In genomic region chr2:8346238-8346637, GRCh38 we compare ENCODE assay signal across 17 cellular contexts.
DNase-seq lines count a peak whose midpoint lies in the region; ATAC-seq and TF ChIP-seq lines count a peak whose summit lies in the region.
"Had no signal": no experiment of that assay in that cellular context is flagged by ENCODE, and none has a peak within 500 bp of the region (broad histone marks: within the 10 kb centered on the region; RNA-seq: fewer than 3 reads in every experiment).

No MANE protein-coding gene starts in this region.

- H3K27ac ChIP-seq in CD8-positive, alpha-beta T cell (ENCODE audit: low read depth, low read length): no peak overlapping the region
- H3K27ac ChIP-seq: A549, KMS-11, PC-9, SJCRH30 had no signal

- no peaks in the 10 kb centered on the region for H3K9me3 ChIP-seq in CD8-positive, alpha-beta T cell (ENCODE audit: low read length)
- H3K9me3 ChIP-seq: A549, SJCRH30 had no signal

- peaks cover 10% of the 10 kb centered on the region for H3K4me1 Mint-ChIP-seq in CD8-positive, alpha-beta T cell (ENCODE audit: low read depth)
- peaks cover 2% of the 10 kb centered on the region for H3K4me1 Mint-ChIP-seq in activated CD8-positive, alpha-beta T cell treated with anti-CD3 and anti-CD28 coated beads for 36 hours (ENCODE audit: low read depth)

- peak; percentile 44 for ATAC-seq in CD8-positive, alpha-beta T cell
- ATAC-seq in GM18520 (IDR thresholded peaks at IDR 0.05; ENCODE audit: unreplicated experiment): peak; percentile 93
- peak; percentile 39 for ATAC-seq in activated CD8-positive, alpha-beta T cell treated with anti-CD3 and anti-CD28 coated beads for 36 hours
- ATAC-seq: A549 had no signal

- H3K36me3 ChIP-seq in CD8-positive, alpha-beta T cell (ENCODE audit: insufficient read depth, low read length): no peaks in the 10 kb centered on the region
- H3K36me3 ChIP-seq: SJCRH30 had no signal

- H3K9me3 Mint-ChIP-seq in CD8-positive, alpha-beta T cell: no peaks in the 10 kb centered on the region
- H3K9me3 Mint-ChIP-seq in activated CD8-positive, alpha-beta T cell treated with anti-CD3 and anti-CD28 coated beads for 36 hours: no peaks in the 10 kb centered on the region
- H3K9me3 Mint-ChIP-seq: CD4-positive, alpha-beta T cell had no signal

- no peak overlapping the region for H3K4me3 ChIP-seq in CD8-positive, alpha-beta T cell (ENCODE audit: low read depth, low read length)
- H3K4me3 ChIP-seq: A549, PC-9, SJCRH30 had no signal

- no peaks in the 10 kb centered on the region for H3K27me3 Mint-ChIP-seq in CD8-positive, alpha-beta T cell (ENCODE audit: low read depth)
- no peaks in the 10 kb centered on the region for H3K27me3 Mint-ChIP-seq in activated CD8-positive, alpha-beta T cell treated with anti-CD3 and anti-CD28 coated beads for 36 hours
- H3K27me3 Mint-ChIP-seq: CD4-positive, alpha-beta T cell had no signal

- H3K27me3 ChIP-seq in CD8-positive, alpha-beta T cell (ENCODE audit: insufficient read depth, low read length): no peaks in the 10 kb centered on the region

- intact Hi-C loops in CD8-positive, alpha-beta T cell (cut with DNase I, micrococcal nuclease): no loop called here
- intact Hi-C loops in activated CD8-positive, alpha-beta T cell treated with anti-CD3 and anti-CD28 coated beads for 36 hours (cut with micrococcal nuclease): no loop called here

- no peaks in the 10 kb centered on the region for H3K36me3 Mint-ChIP-seq in CD8-positive, alpha-beta T cell
- no peaks in the 10 kb centered on the region for H3K36me3 Mint-ChIP-seq in activated CD8-positive, alpha-beta T cell treated with anti-CD3 and anti-CD28 coated beads for 36 hours (ENCODE audit: low read depth)

- no peak for DNase-seq in CD8-positive, alpha-beta T cell
- DNase-seq in activated CD8-positive, alpha-beta T cell treated with anti-CD3 and anti-CD28 coated beads for 36 hours: no peak
- peak; percentile 5 for DNase-seq in islet precursor cell
- DNase-seq in iPS-NIHi11 (ENCODE audit: low spot score): no peak
- no peak for DNase-seq in COLO668 (lab: John Stamatoyannopoulos, UW; ENCODE audit: unreplicated experiment)
- no peak for DNase-seq in NCI-H2171 (lab: John Stamatoyannopoulos, UW)
- DNase-seq: CD4-positive, alpha-beta T cell; DMS53; NCI-H1417; NCI-H187 treated with DMSO at 0.1 percent for 48 hours; NCI-H226; NCI-H524; PC-9; SJCRH30 had no signal

- peaks cover 11% of the 10 kb centered on the region for H3K4me1 ChIP-seq in CD8-positive, alpha-beta T cell (ENCODE audit: insufficient read depth, low read length)
- H3K4me1 ChIP-seq: A549, SJCRH30 had no signal

- no peak overlapping the region for H3K4me3 Mint-ChIP-seq in CD8-positive, alpha-beta T cell
- no peak overlapping the region for H3K4me3 Mint-ChIP-seq in activated CD8-positive, alpha-beta T cell treated with anti-CD3 and anti-CD28 coated beads for 36 hours
- H3K4me3 Mint-ChIP-seq: CD4-positive, alpha-beta T cell had no signal

- CTCF ChIA-PET in CD8-positive, alpha-beta T cell (lab: Charles Lee): no interaction called here
- CTCF ChIA-PET in activated CD8-positive, alpha-beta T cell treated with anti-CD3 and anti-CD28 coated beads for 36 hours (lab: Charles Lee): no interaction called here

- POLR2A ChIA-PET in CD8-positive, alpha-beta T cell (lab: Charles Lee): interaction anchor here (0.6 to 1.3 kb wide), 2 partner anchors 9 to 13 kb away, joined by 3 read pairs; no protein-coding TSS in a partner anchor
- POLR2A ChIA-PET in activated CD8-positive, alpha-beta T cell treated with anti-CD3 and anti-CD28 coated beads for 36 hours (lab: Charles Lee): interaction anchor here (0.7 kb wide), 1 partner anchor 16 kb away, joined by 3 read pairs; no protein-coding TSS in a partner anchor

- H3K27ac Mint-ChIP-seq in CD8-positive, alpha-beta T cell: no peak overlapping the region
- H3K27ac Mint-ChIP-seq in activated CD8-positive, alpha-beta T cell treated with anti-CD3 and anti-CD28 coated beads for 36 hours: no peak overlapping the region
- H3K27ac Mint-ChIP-seq: CD4-positive, alpha-beta T cell had no signal

- TF ChIP-seq CTCF in CD8-positive, alpha-beta T cell (IDR thresholded peaks at IDR 0.05): no peak
- no peak for TF ChIP-seq CTCF in activated CD8-positive, alpha-beta T cell treated with anti-CD3 and anti-CD28 coated beads for 36 hours (IDR thresholded peaks at IDR 0.05)

Comparison
In these comparisons a context has a peak if more than half of its experiments do, and no peak if none do; other contexts are left out.
1. ATAC-seq: peak in every context shown above with its lines; median percentile 93 in GM18520; 44 in CD8-positive, alpha-beta T cell; 39 in activated CD8-positive, alpha-beta T cell treated with anti-CD3 and anti-CD28 coated beads for 36 hours.